In genomic region chr6:90169328-90169886, GRCh38 we compare ENCODE assay signal across 13 cellular contexts.
DNase-seq lines count a peak whose midpoint lies in the region; ATAC-seq and TF ChIP-seq lines count a peak whose summit lies in the region.
"Had no signal": no experiment of that assay in that cellular context is flagged by ENCODE, and none has a peak within 500 bp of the region (broad histone marks: within the 10 kb centered on the region; RNA-seq: fewer than 3 reads in every experiment).

No MANE protein-coding gene starts in this region.

- H3K36me3 Mint-ChIP-seq in activated B cell treated with CpG ODN at 0.5 μM for 24 hours (ENCODE audit: low read depth): peaks cover 27% of the 10 kb centered on the region
- H3K36me3 Mint-ChIP-seq: CD4-positive, alpha-beta memory T cell had no signal

- ATAC-seq in activated B cell treated with CpG ODN at 0.5 μM for 24 hours (ENCODE audit: low read depth) (no peak), heart right ventricle (peak; percentile 89 to 99 (median 98)), sciatic nerve (peak; percentile 44), GM21528 (IDR thresholded peaks at IDR 0.05; ENCODE audit: low FRiP score, unreplicated experiment) (no peak)
- ATAC-seq: activated T-helper 17 cell treated with anti-CD3 and anti-CD28 coated beads, Interleukin-2, amount 50 U/mL, for 72 hours; T-helper 17 cell had no signal

- peak overlapping the region; percentile 20 for H3K4me3 Mint-ChIP-seq in activated B cell treated with CpG ODN at 0.5 μM for 24 hours
- H3K4me3 Mint-ChIP-seq: activated T-helper 17 cell treated with anti-CD3 and anti-CD28 coated beads, Interleukin-2, amount 50 U/mL, for 72 hours; CD4-positive, alpha-beta memory T cell; T-helper 17 cell had no signal

- intact Hi-C loops in activated B cell treated with CpG ODN at 0.5 μM for 24 hours (cut with micrococcal nuclease) (loop anchor here (1.0 to 2.0 kb wide), 2 partner anchors 9 to 23 kb away; no protein-coding TSS in a partner anchor), heart right ventricle (cut with DNase I) (no loop called here), sciatic nerve (cut with DNase I) (no loop called here)

- DNase-seq in HT1080 (ENCODE audit: low read depth) (peak; percentile 2), activated B cell treated with CpG ODN at 0.5 μM for 24 hours (no peak), heart right ventricle (peak in 1 of 2 donors; percentile 33), sciatic nerve (ENCODE audit: low spot score) (no peak), NCI-H82 treated with DMSO at 0.1 percent for 48 hours (lab: John Stamatoyannopoulos, UW; ENCODE audit: unreplicated experiment) (no peak), middle frontal gyrus (ENCODE audit: extremely low spot score, low spot score) (no peak)
- DNase-seq: CD4-positive, alpha-beta memory T cell; midbrain; NCI-H345; PC-9; T-helper 17 cell had no signal

- POLR2A ChIA-PET in activated B cell treated with CpG ODN at 0.5 μM for 24 hours (lab: Charles Lee): interaction anchor here (0.6 to 1.3 kb wide), 4 partner anchors 9 to 126 kb away, joined by 3 to 4 read pairs (median 3); no protein-coding TSS in a partner anchor

- no peaks in the 10 kb centered on the region for H3K27me3 Mint-ChIP-seq in activated B cell treated with CpG ODN at 0.5 μM for 24 hours
- H3K27me3 Mint-ChIP-seq: activated T-helper 17 cell treated with anti-CD3 and anti-CD28 coated beads, Interleukin-2, amount 50 U/mL, for 72 hours; CD4-positive, alpha-beta memory T cell; T-helper 17 cell had no signal

- CTCF ChIA-PET in activated B cell treated with CpG ODN at 0.5 μM for 24 hours (lab: Charles Lee): interaction anchor here (1.3 to 1.6 kb wide), 5 partner anchors 9 to 310 kb away, joined by 3 to 13 read pairs (median 4); no protein-coding TSS in a partner anchor

- WGBS in heart right ventricle, 2 donors: 17 to 30% methylated on average over 4 of the region's 4 CpGs

- peak overlapping the region in 1 of 10 donors; percentile 6 for H3K4me3 ChIP-seq in heart right ventricle
- H3K4me3 ChIP-seq: PC-9 had no signal

- peaks cover 0 to 7% (median 0%) of the 10 kb centered on the region in 11 donors for H3K9me3 ChIP-seq in heart right ventricle

- TF ChIP-seq CTCF in activated B cell treated with CpG ODN at 0.5 μM for 24 hours (IDR thresholded peaks at IDR 0.05) (no peak), heart right ventricle (IDR thresholded peaks at IDR 0.05) (no peak)

- peaks cover 5 to 23% (median 11%) of the 10 kb centered on the region in 9 donors for H3K4me1 ChIP-seq in heart right ventricle

- H3K27ac ChIP-seq in heart right ventricle: peak overlapping the region in 7 of 10 donors; percentile 9 to 82 (median 71)
- H3K27ac ChIP-seq: PC-9 had no signal

- H3K36me3 ChIP-seq in heart right ventricle: no peaks in the 10 kb centered on the region

- H3K27me3 ChIP-seq in heart right ventricle: no peaks in the 10 kb centered on the region

- peaks cover 72% of the 10 kb centered on the region for H3K4me1 Mint-ChIP-seq in activated B cell treated with CpG ODN at 0.5 μM for 24 hours

- no peaks in the 10 kb centered on the region for H3K9me3 Mint-ChIP-seq in activated B cell treated with CpG ODN at 0.5 μM for 24 hours
- H3K9me3 Mint-ChIP-seq: activated T-helper 17 cell treated with anti-CD3 and anti-CD28 coated beads, Interleukin-2, amount 50 U/mL, for 72 hours; CD4-positive, alpha-beta memory T cell had no signal

- peak overlapping the region; percentile 69 for H3K27ac Mint-ChIP-seq in activated B cell treated with CpG ODN at 0.5 μM for 24 hours
- H3K27ac Mint-ChIP-seq: activated T-helper 17 cell treated with anti-CD3 and anti-CD28 coated beads, Interleukin-2, amount 50 U/mL, for 72 hours; T-helper 17 cell had no signal

Comparison
In these comparisons a context has a peak if more than half of its experiments do, and no peak if none do; other contexts are left out.
1. ATAC-seq: peak in heart right ventricle (8 of 8) and sciatic nerve (single experiment); none in activated B cell treated with CpG ODN at 0.5 μM for 24 hours (single experiment) and GM21528 (single experiment).